Comparison of ENCODE assay signal across 21 cellular contexts in the genomic region with DNA sequence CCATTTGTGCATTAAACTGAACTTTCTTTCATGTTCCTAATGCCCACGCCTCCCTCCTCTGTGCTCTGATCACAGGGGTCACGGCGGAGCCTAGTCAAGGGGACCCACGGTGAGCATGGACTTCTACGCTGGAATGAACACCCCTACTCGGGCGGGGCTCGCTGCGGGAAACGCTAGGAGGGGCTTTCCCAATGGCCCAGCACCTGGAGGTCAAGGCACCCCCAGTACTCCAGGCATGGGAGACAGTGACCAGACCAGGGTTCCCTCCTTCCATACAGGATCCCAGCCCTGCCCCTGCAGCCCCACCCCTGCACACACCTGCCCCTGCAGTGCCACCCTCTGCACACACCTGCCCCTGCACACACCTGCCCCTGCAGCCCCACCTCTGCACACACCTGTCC. TPM values are rescaled to one million over a fixed set of nuclear protein-coding genes. Genes with fewer than 3 reads are reported as not detected.
"Had no signal": no experiment of that assay in that cellular context is flagged by ENCODE, and none has a peak within 500 bp of the region (broad histone marks: within the 10 kb centered on the region; RNA-seq: fewer than 3 reads in every experiment).

No MANE protein-coding gene starts in this region.

- DNase-seq: Karpas-422, KG1, MG63, NCI-H1092, NCI-H1105 treated with DMSO at 0.1 percent for 48 hours, NCI-H1417 treated with DMSO at 0.1 percent for 48 hours, NCI-H187, NCI-H2029, NCI-H2081 treated with DMSO at 0.1 percent for 48 hours, NCI-H2171, NCI-H226, NCI-H446, NCI-H510A, NCI-H524 treated with DMSO at 0.1 percent for 48 hours, NCI-H69, NCI-H774, RPMI8226, SHP77 treated with DMSO at 0.1 percent for 48 hours, SJCRH30 had no signal

- H3K36me3 ChIP-seq: MG63, SJCRH30 had no signal

- H3K27me3 ChIP-seq: SJCRH30 had no signal

- H3K4me3 ChIP-seq: MG63, SJCRH30 had no signal

- H3K9me3 ChIP-seq: MG63, SJCRH30 had no signal

- H3K27ac ChIP-seq: SJCRH30 had no signal

- ATAC-seq: SK-N-SH treated with all-trans-retinoic acid at 6 μM for 48 hours had no signal

- H3K4me1 ChIP-seq: SJCRH30 had no signal

RNA-seq across cellular contexts. Expression of a gene that starts 27.1 kb away (rescaled TPM):
- total RNA-seq: HT-29, SJCRH30 had no signal
